ENCODE assay signal across 11 cellular contexts in genomic region chr17:78882546-78883089, GRCh38. TPM values are rescaled to one million over a fixed set of nuclear protein-coding genes. Genes with fewer than 3 reads are reported as not detected.
DNase-seq lines count a peak whose midpoint lies in the region; ATAC-seq and TF ChIP-seq lines count a peak whose summit lies in the region.
"Had no signal": no experiment of that assay in that cellular context is flagged by ENCODE, and none has a peak within 500 bp of the region (broad histone marks: within the 10 kb centered on the region; RNA-seq: fewer than 3 reads in every experiment).

No MANE protein-coding gene starts in this region.

- ATAC-seq in GM19023 (IDR thresholded peaks at IDR 0.05; ENCODE audit: unreplicated experiment): no peak
- no peak for ATAC-seq in stimulated activated effector memory CD8-positive, alpha-beta T cell treated with anti-CD3 and anti-CD28 coated beads, Interleukin-12 subunit alpha, Interleukin-12 subunit beta, amount 100 ng/mL, for 72 hours

- peaks cover 17% of the 10 kb centered on the region for H3K4me1 Mint-ChIP-seq in stimulated activated effector memory CD8-positive, alpha-beta T cell treated with anti-CD3 and anti-CD28 coated beads, Interleukin-12 subunit alpha, Interleukin-12 subunit beta, amount 100 ng/mL, for 72 hours

- H3K9ac ChIP-seq in rectal smooth muscle tissue (ENCODE audit: low read length): no peak overlapping the region

- no peak overlapping the region for H3K4me3 Mint-ChIP-seq in stimulated activated effector memory CD8-positive, alpha-beta T cell treated with anti-CD3 and anti-CD28 coated beads, Interleukin-12 subunit alpha, Interleukin-12 subunit beta, amount 100 ng/mL, for 72 hours

- DNase-seq in Daoy (ENCODE audit: low read depth) (peak; percentile 24), WERI-Rb-1 (peak; percentile 54), cardiac septum (ENCODE audit: low spot score) (peak; percentile 93), NCI-H146 treated with DMSO at 0.1 percent for 48 hours (lab: John Stamatoyannopoulos, UW; ENCODE audit: unreplicated experiment) (no peak)
- no peak for DNase-seq in activated naive CD4-positive, alpha-beta T cell treated with Interleukin-2 at 50 U/mL for 16 hours
- DNase-seq in stimulated activated effector memory CD8-positive, alpha-beta T cell treated with anti-CD3 and anti-CD28 coated beads, Interleukin-12 subunit alpha, Interleukin-12 subunit beta, amount 100 ng/mL, for 72 hours (ENCODE audit: low spot score in 2 of 2): no peak
- DNase-seq: NCI-H1436; stimulated activated CD4-positive, alpha-beta T cell treated with anti-CD3 and anti-CD28 coated beads, Interleukin-4, amount 100 ng/mL, for 1 hour had no signal

- H3K27ac Mint-ChIP-seq in stimulated activated effector memory CD8-positive, alpha-beta T cell treated with anti-CD3 and anti-CD28 coated beads, Interleukin-12 subunit alpha, Interleukin-12 subunit beta, amount 100 ng/mL, for 72 hours: no peak overlapping the region

- peak overlapping the region; percentile 49 for H3K27ac ChIP-seq in WERI-Rb-1
- peak overlapping the region; percentile 66 for H3K27ac ChIP-seq in rectal smooth muscle tissue (ENCODE audit: low read depth, low read length)

- H3K4me3 ChIP-seq in WERI-Rb-1 (ENCODE audit: low read depth, low read length) (no peak overlapping the region), rectal smooth muscle tissue (ENCODE audit: low read length) (no peak overlapping the region)
- H3K4me3 ChIP-seq: HAP-1 had no signal

- intact Hi-C loops in cardiac septum (cut with DNase I): loop anchor here (5.0 kb wide), 1 partner anchor 50 kb away; no protein-coding TSS in a partner anchor

- H3K27me3 ChIP-seq in WERI-Rb-1 (ENCODE audit: insufficient read depth, low read depth, severe bottlenecking) (no peaks in the 10 kb centered on the region), rectal smooth muscle tissue (ENCODE audit: control insufficient read depth, insufficient read depth, low read length) (no peaks in the 10 kb centered on the region)

- no peaks in the 10 kb centered on the region for H3K36me3 Mint-ChIP-seq in stimulated activated effector memory CD8-positive, alpha-beta T cell treated with anti-CD3 and anti-CD28 coated beads, Interleukin-12 subunit alpha, Interleukin-12 subunit beta, amount 100 ng/mL, for 72 hours

- H3K4me1 ChIP-seq in rectal smooth muscle tissue (ENCODE audit: control insufficient read depth, insufficient read depth, low read length): peaks cover 43% of the 10 kb centered on the region

- peaks cover 14% of the 10 kb centered on the region for H3K36me3 ChIP-seq in WERI-Rb-1
- H3K36me3 ChIP-seq in rectal smooth muscle tissue (ENCODE audit: control insufficient read depth, insufficient read depth, low read length): no peaks in the 10 kb centered on the region
- H3K36me3 ChIP-seq: HAP-1 had no signal

- no peak for TF ChIP-seq CTCF in WERI-Rb-1 (IDR thresholded peaks at IDR 0.05; ENCODE audit: low read depth, low read length)

- H3K9me3 ChIP-seq in WERI-Rb-1 (ENCODE audit: severe bottlenecking): no peaks in the 10 kb centered on the region
- H3K9me3 ChIP-seq: HAP-1 had no signal

- H3K9me3 Mint-ChIP-seq in stimulated activated effector memory CD8-positive, alpha-beta T cell treated with anti-CD3 and anti-CD28 coated beads, Interleukin-12 subunit alpha, Interleukin-12 subunit beta, amount 100 ng/mL, for 72 hours: no peaks in the 10 kb centered on the region

RNA-seq across cellular contexts. Expression of gene CEP295NL, which starts 20.4 kb away (rescaled TPM):
- total RNA-seq in Daoy (2014; rRNA removed; shearing (Covaris generic)): 1.0 TPM in 1 of 2 replicates, not detected in the other
- total RNA-seq in cardiac septum: 1.6 TPM

RNA-seq across cellular contexts. Expression of gene USP36, which starts 42.0 kb away (rescaled TPM):
- total RNA-seq in Daoy (2014; rRNA removed; shearing (Covaris generic)): 11.4 and 21.3 TPM in 2 replicates
- total RNA-seq in cardiac septum: 19.5 TPM

RNA-seq across cellular contexts. Expression of gene TIMP2, which starts 42.6 kb away (rescaled TPM):
- 47.2 and 53.1 TPM in 2 replicates for total RNA-seq in Daoy (2014; rRNA removed; shearing (Covaris generic))
- total RNA-seq in cardiac septum: 95.5 TPM

Comparison
In these comparisons a context has a peak if more than half of its experiments do, and no peak if none do; other contexts are left out.
1. DNase-seq: peak in Daoy (single experiment), WERI-Rb-1 (single experiment) and cardiac septum (single experiment); none in NCI-H146 treated with DMSO at 0.1 percent for 48 hours (single experiment), activated naive CD4-positive, alpha-beta T cell treated with Interleukin-2 at 50 U/mL for 16 hours (single experiment) and stimulated activated effector memory CD8-positive, alpha-beta T cell treated with anti-CD3 and anti-CD28 coated beads, Interleukin-12 subunit alpha, Interleukin-12 subunit beta, amount 100 ng/mL, for 72 hours (0 of 2).